11 cellular contexts compared by ENCODE assay signal in genomic region chr1:154218545-154218944, GRCh38. TPM values are rescaled to one million over a fixed set of nuclear protein-coding genes. Genes with fewer than 3 reads are reported as not detected.
DNase-seq lines count a peak whose midpoint lies in the region; ATAC-seq, FAIRE-seq and TF ChIP-seq lines count a peak whose summit lies in the region.
"Had no signal": no experiment of that assay in that cellular context is flagged by ENCODE, and none has a peak within 500 bp of the region (broad histone marks: within the 10 kb centered on the region; RNA-seq: fewer than 3 reads in every experiment).

No MANE protein-coding gene starts in this region.

- ATAC-seq in GM12878 (no peak), HG03520 (IDR thresholded peaks at IDR 0.05; ENCODE audit: unreplicated experiment) (no peak), GM21423 (IDR thresholded peaks at IDR 0.05; ENCODE audit: unreplicated experiment) (no peak)

- H3K9ac ChIP-seq in GM12878 (ENCODE audit: control insufficient read depth, insufficient read depth, low read length), result peak overlapping the region; percentile 100; the same call in 1 of the 2 replicates
- peak overlapping the region; percentile 99 for H3K9ac ChIP-seq in mesendoderm (ENCODE audit: low read length)

- no peaks in the 10 kb centered on the region; the same call in 1 of the 2 replicates for H3K9me3 Mint-ChIP-seq in HFFc6

- H2AK5ac ChIP-seq in mesendoderm (ENCODE audit: low read length), result no peak overlapping the region

- peak overlapping the region; percentile 61 for H3K27ac Mint-ChIP-seq in HFFc6

- CTCF ChIA-PET in GM12878 (lab: Yijun Ruan, JAX), result interaction anchor here (0.8 to 4.6 kb wide), 4 partner anchors 20 to 53 kb away, joined by 3 to 29 read pairs (median 3); no protein-coding TSS in a partner anchor

- no peak for TF ChIP-seq RAD21 in GM12878 (IDR thresholded peaks at IDR 0.05; ENCODE audit: insufficient read depth, low read depth, low read length)

- H2BK120ac ChIP-seq in mesendoderm (ENCODE audit: low read depth, low read length), result no peak overlapping the region

- no peak overlapping the region for H2BK15ac ChIP-seq in mesendoderm (replicated peaks; ENCODE audit: low read depth)

- H4K5ac ChIP-seq in mesendoderm (ENCODE audit: low read length), result no peak overlapping the region

- TF ChIP-seq CTCF in AG10803 (conservative IDR thresholded peaks at IDR 0.05; ENCODE audit: low read length) (no peak), HFFc6 (IDR thresholded peaks at IDR 0.05) (no peak), GM12878 (IDR thresholded peaks at IDR 0.05 in 2 of 3, conservative IDR thresholded peaks at IDR 0.05 in 1 of 3; ENCODE audit: control insufficient read depth in 2 of 3, extremely low read depth in 1 of 3, insufficient read depth in 1 of 3, low read depth in 3 of 3, low read length in 3 of 3) (no peak), GM13977 (IDR thresholded peaks at IDR 0.05; ENCODE audit: extremely low read depth, insufficient read depth, missing control alignments) (no peak)

- RAD21 ChIA-PET in GM12878 (lab: Charles Lee; ENCODE audit: unreplicated experiment), result interaction anchor here (1.1 to 3.8 kb wide), 3 partner anchors 19 to 116 kb away, joined by 3 to 16 read pairs (median 5); no protein-coding TSS in a partner anchor

- no peak for TF ChIP-seq POLR2A in GM12878 (IDR thresholded peaks at IDR 0.05; ENCODE audit: low read depth, low read length)

- WGBS in GM12878 (ENCODE audit: insufficient coverage, insufficient replicate concordance, low lambda C conversion rate, missing lambda C conversion rate), result 81% methylated on average over 3 of the region's 3 CpGs
- no CpG with 5 or more reads among the region's 3 CpGs for WGBS in mesendoderm (ENCODE audit: extremely low coverage, insufficient coverage, low lambda C conversion rate)

- POLR2A ChIA-PET in GM12878 (lab: Charles Lee), result interaction anchor here (1.2 to 1.8 kb wide), 3 partner anchors 19 to 108 kb away, joined by 4 to 6 read pairs (median 5); no protein-coding TSS in a partner anchor

- no peak overlapping the region for H3K56ac ChIP-seq in mesendoderm (ENCODE audit: low read length)

- in situ Hi-C loops in GM12878 (cut with MboI), result no loop called here
- in situ Hi-C loops in GM13977 (cut with MboI; ENCODE audit: low pct_unique_long_range_greater_than_20kb, low sequenced_read_pairs, unreplicated experiment), result no loop called here

- H3K27me3 ChIP-seq in GM12878 (replicated peaks in 1 of 2; ENCODE audit: control insufficient read depth in 2 of 2, insufficient read depth in 2 of 2, low read length in 1 of 2), result no peaks in the 10 kb centered on the region
- no peaks in the 10 kb centered on the region for H3K27me3 ChIP-seq in mesendoderm (ENCODE audit: insufficient read depth, low read length, poor library complexity)

- peak overlapping the region; percentile 88 for H3K4me2 ChIP-seq in GM12878 (ENCODE audit: control insufficient read depth, insufficient read depth)
- H3K4me2 ChIP-seq in mesendoderm (ENCODE audit: low read length), result no peak overlapping the region

- H2BK5ac ChIP-seq in mesendoderm (ENCODE audit: low read length), result no peak overlapping the region

- H3K18ac ChIP-seq in mesendoderm (ENCODE audit: low read length), result no peak overlapping the region

- intact Hi-C loops in GM12878 (cut with micrococcal nuclease; ENCODE audit: unreplicated experiment), result no loop called here

- no TSS peak for BruUV-seq in GM12878 (replicated peaks; lab: Mats Ljungman, UMichigan)

- no peak for FAIRE-seq in GM12878 (lab: Jason Lieb, UNC)

- peaks cover 3% of the 10 kb centered on the region for H3K27me3 Mint-ChIP-seq in HFFc6 (ENCODE audit: insufficient read depth)

- peaks cover 5% of the 10 kb centered on the region for H3K79me1 ChIP-seq in mesendoderm (ENCODE audit: low read length)

- no peak overlapping the region for H3K4ac ChIP-seq in mesendoderm (ENCODE audit: low read depth, low read length)

- DNase-seq in AG10803 (ENCODE audit: low read depth), result no peak
- DNase-seq in HFFc6, result no peak
- no peak for DNase-seq in GM12878 (ENCODE audit: low read depth, low spot score)
- no peak for DNase-seq in mesendoderm
- no peak for DNase-seq in NCI-H2029 (lab: John Stamatoyannopoulos, UW)
- DNase-seq in GM13977 (ENCODE audit: low spot score), result no peak
- DNase-seq: aorta, Kasumi-1 had no signal

- H3K4me1 Mint-ChIP-seq in HFFc6 (ENCODE audit: low read depth), result peaks cover 41% of the 10 kb centered on the region

- H3K36me3 Mint-ChIP-seq in HFFc6 (ENCODE audit: low read depth), result peaks cover 58% of the 10 kb centered on the region

- H4K8ac ChIP-seq in mesendoderm (ENCODE audit: low read depth, low read length), result no peak overlapping the region

- no peaks in the 10 kb centered on the region for H3K9me3 ChIP-seq in GM12878 (replicated peaks; ENCODE audit: control insufficient read depth, insufficient read depth, low read length)

- peak overlapping the region; percentile 99 for H3K27ac ChIP-seq in GM12878 (ENCODE audit: control insufficient read depth, insufficient read depth)
- no peak overlapping the region for H3K27ac ChIP-seq in mesendoderm (ENCODE audit: low read depth, low read length)

- H3K4me3 ChIP-seq in AG10803 (ENCODE audit: low read length), result peak overlapping the region; percentile 99
- H3K4me3 ChIP-seq in GM12878, result peak overlapping the region; percentile 83
- no peak overlapping the region for H3K4me3 ChIP-seq in mesendoderm (ENCODE audit: low read length)

- H3K4me3 Mint-ChIP-seq in HFFc6, result peak overlapping the region; percentile 96

- no peak for TF ChIP-seq EP300 in GM12878 (IDR thresholded peaks at IDR 0.05; ENCODE audit: borderline replicate concordance in 1 of 2, control insufficient read depth in 1 of 2, low read depth in 2 of 2, low read length in 2 of 2)

- peaks cover 68% of the 10 kb centered on the region for H3K79me2 ChIP-seq in GM12878 (ENCODE audit: control insufficient read depth, insufficient read depth, low read length)
- peaks cover 55% of the 10 kb centered on the region for H3K79me2 ChIP-seq in mesendoderm (ENCODE audit: control insufficient read depth, insufficient read depth, low read length)

- H3K36me3 ChIP-seq in GM12878 (ENCODE audit: control insufficient read depth in 2 of 2, insufficient read depth in 2 of 2, low read length in 1 of 2) (peaks cover 2 to 22% of the 10 kb centered on the region in 2 experiments), mesendoderm (ENCODE audit: control insufficient read depth, insufficient read depth, low read length) (peaks cover 5% of the 10 kb centered on the region)

- SMC1A ChIA-PET in GM12878 (lab: Charles Lee; ENCODE audit: uncharacterized antibody, unreplicated experiment), result interaction anchor here (0.7 to 2.4 kb wide), 10 partner anchors 9 to 227 kb away, joined by 3 to 8 read pairs (median 3); partner anchors contain the start of gene HAX1

- H3K4me1 ChIP-seq in GM12878 (ENCODE audit: control insufficient read depth, insufficient read depth, low read length), result peaks cover 17% of the 10 kb centered on the region
- peaks cover 5% of the 10 kb centered on the region for H3K4me1 ChIP-seq in mesendoderm (ENCODE audit: control insufficient read depth, low read depth, low read length)

- H4K20me1 ChIP-seq in GM12878 (ENCODE audit: control insufficient read depth, insufficient read depth), result no peaks in the 10 kb centered on the region; the same call in 1 of the 2 replicates

- no peak overlapping the region for H2AFZ ChIP-seq in GM12878 (ENCODE audit: control insufficient read depth, low read depth, low read length)

- no peak overlapping the region for H3K23ac ChIP-seq in mesendoderm (ENCODE audit: low read length)

RNA-seq across cellular contexts. Expression of gene UBAP2L, which starts 2.2 kb away (rescaled TPM):
- 100 to 1,000 TPM; 197 to 257 (median 227) TPM for total RNA-seq in HFFc6 (2021; fragmentation: NEBNext Ultra II Directional; extraction: Animal tissue kit (Norgen Biotek cat#: 25700))
- total RNA-seq in GM12878 (2013; cell fraction: nucleolus; rRNA removed), result 296 and 314 TPM in 2 replicates
- 56.6 and 58.7 TPM in 2 replicates for total RNA-seq in GM12878 (2014; rRNA removed)
- 69.6 and 75.8 TPM in 2 replicates for total RNA-seq in GM12878 (2014; rRNA removed; fragmentation: Illumina TruSeq; extraction: Trizol)
- 163 and 171 TPM in 2 replicates for total RNA-seq in GM12878 (2021)
- polyA plus RNA-seq in GM12878 (2011; ENCODE audit: low read depth), result 73.9 TPM
- 86.2 and 185 TPM in 2 replicates for polyA plus RNA-seq in GM12878 (2011; rRNA removed)
- 116 and 123 TPM in 2 replicates for polyA plus RNA-seq in GM12878 (2011; cell fraction: cytosol; rRNA removed)
- polyA plus RNA-seq in GM12878 (2011; cell fraction: nucleus; rRNA removed), result 303 and 325 TPM in 2 replicates
- 81.1 and 94.6 TPM in 2 replicates for polyA plus RNA-seq in GM12878 (2012)
- polyA plus RNA-seq in GM12878 (2014; fragmentation: Illumina TruSeq; extraction: Trizol), result 164 and 180 TPM in 2 replicates
- 10 to 100 TPM; 49.9 to 53.3 TPM for polyA plus RNA-seq in GM12878 (2014; fragmentation: Nextera tagmentation; extraction: Ambion mirVana)
- polyA plus RNA-seq in GM12878 (2014; rRNA removed), result 140 and 151 TPM in 2 replicates
- 100 to 1,000 TPM; 181 to 198 TPM for polyA plus RNA-seq in GM12878 (2016; fragmentation: Nextera tagmentation; extraction: Ambion mirVana)
- polyA minus RNA-seq in GM12878 (2011; rRNA and poly(A)+ RNA removed), result 130 and 259 TPM in 2 replicates
- polyA minus RNA-seq in GM12878 (2011; cell fraction: cytosol; rRNA and poly(A)+ RNA removed), result 29.7 and 45.6 TPM in 2 replicates
- polyA minus RNA-seq in GM12878 (2011; cell fraction: nucleus; rRNA and poly(A)+ RNA removed), result 99.0 and 173 TPM in 2 replicates
- polyA plus RNA-seq in mesendoderm (2013, experiment 1 of 2), result 220 TPM
- polyA plus RNA-seq in mesendoderm (2013, experiment 2 of 2), result 216 TPM

RNA-seq across cellular contexts. Expression of gene CFAP141, which starts 12.4 kb away (rescaled TPM):
- not detected for total RNA-seq in HFFc6 (2021; fragmentation: NEBNext Ultra II Directional; extraction: Animal tissue kit (Norgen Biotek cat#: 25700))
- not detected in 2 replicates for total RNA-seq in GM12878 (2013; cell fraction: nucleolus; rRNA removed)
- not detected in 2 replicates for total RNA-seq in GM12878 (2014; rRNA removed)
- total RNA-seq in GM12878 (2014; rRNA removed; fragmentation: Illumina TruSeq; extraction: Trizol), result not detected in 2 replicates
- total RNA-seq in GM12878 (2021), result not detected in 2 replicates
- polyA plus RNA-seq in GM12878 (2011; ENCODE audit: low read depth), result not detected
- polyA plus RNA-seq in GM12878 (2011; rRNA removed), result not detected in 2 replicates
- polyA plus RNA-seq in GM12878 (2011; cell fraction: cytosol; rRNA removed), result not detected in 2 replicates
- polyA plus RNA-seq in GM12878 (2011; cell fraction: nucleus; rRNA removed), result not detected in 2 replicates
- not detected in 2 replicates for polyA plus RNA-seq in GM12878 (2012)
- polyA plus RNA-seq in GM12878 (2014; fragmentation: Illumina TruSeq; extraction: Trizol), result not detected in 2 replicates
- not detected for polyA plus RNA-seq in GM12878 (2014; fragmentation: Nextera tagmentation; extraction: Ambion mirVana)
- not detected in 2 replicates for polyA plus RNA-seq in GM12878 (2014; rRNA removed)
- not detected for polyA plus RNA-seq in GM12878 (2016; fragmentation: Nextera tagmentation; extraction: Ambion mirVana)
- not detected in 2 replicates for polyA minus RNA-seq in GM12878 (2011; rRNA and poly(A)+ RNA removed)
- not detected in 2 replicates for polyA minus RNA-seq in GM12878 (2011; cell fraction: cytosol; rRNA and poly(A)+ RNA removed)
- not detected in 2 replicates for polyA minus RNA-seq in GM12878 (2011; cell fraction: nucleus; rRNA and poly(A)+ RNA removed)
- polyA plus RNA-seq in mesendoderm (2013, experiment 1 of 2), result not detected
- polyA plus RNA-seq in mesendoderm (2013, experiment 2 of 2), result not detected
- total RNA-seq: aorta, Daoy had no signal
- polyA plus RNA-seq: aorta had no signal

RNA-seq across cellular contexts. Expression of gene TPM3, which starts 26.6 kb away (rescaled TPM):
- 100 to 1,000 TPM; 503 to 809 (median 701) TPM for total RNA-seq in HFFc6 (2021; fragmentation: NEBNext Ultra II Directional; extraction: Animal tissue kit (Norgen Biotek cat#: 25700))
- 188 and 211 TPM in 2 replicates for total RNA-seq in GM12878 (2013; cell fraction: nucleolus; rRNA removed)
- 405 and 502 TPM in 2 replicates for total RNA-seq in GM12878 (2014; rRNA removed)
- total RNA-seq in GM12878 (2014; rRNA removed; fragmentation: Illumina TruSeq; extraction: Trizol), result 411 and 420 TPM in 2 replicates
- total RNA-seq in GM12878 (2021), result 545 and 553 TPM in 2 replicates
- polyA plus RNA-seq in GM12878 (2011; ENCODE audit: low read depth), result 286 TPM
- polyA plus RNA-seq in GM12878 (2011; rRNA removed), result 656 and 917 TPM in 2 replicates
- 327 and 385 TPM in 2 replicates for polyA plus RNA-seq in GM12878 (2011; cell fraction: cytosol; rRNA removed)
- 222 and 294 TPM in 2 replicates for polyA plus RNA-seq in GM12878 (2011; cell fraction: nucleus; rRNA removed)
- polyA plus RNA-seq in GM12878 (2012), result 335 and 369 TPM in 2 replicates
- 597 and 607 TPM in 2 replicates for polyA plus RNA-seq in GM12878 (2014; fragmentation: Illumina TruSeq; extraction: Trizol)
- polyA plus RNA-seq in GM12878 (2014; fragmentation: Nextera tagmentation; extraction: Ambion mirVana), result 100 to 1,000 TPM; 270 to 321 TPM
- 414 and 456 TPM in 2 replicates for polyA plus RNA-seq in GM12878 (2014; rRNA removed)
- polyA plus RNA-seq in GM12878 (2016; fragmentation: Nextera tagmentation; extraction: Ambion mirVana), result 100 to 1,000 TPM; 732 to 759 TPM
- 191 and 196 TPM in 2 replicates for polyA minus RNA-seq in GM12878 (2011; rRNA and poly(A)+ RNA removed)
- polyA minus RNA-seq in GM12878 (2011; cell fraction: cytosol; rRNA and poly(A)+ RNA removed), result 82.5 and 102 TPM in 2 replicates
- 36.0 and 65.3 TPM in 2 replicates for polyA minus RNA-seq in GM12878 (2011; cell fraction: nucleus; rRNA and poly(A)+ RNA removed)
- 496 TPM for polyA plus RNA-seq in mesendoderm (2013, experiment 1 of 2)
- 509 TPM for polyA plus RNA-seq in mesendoderm (2013, experiment 2 of 2)

RNA-seq across cellular contexts. Expression of gene HAX1, which starts 53.9 kb away (rescaled TPM):
- 100 to 1,000 TPM; 107 to 119 (median 110) TPM for total RNA-seq in HFFc6 (2021; fragmentation: NEBNext Ultra II Directional; extraction: Animal tissue kit (Norgen Biotek cat#: 25700))
- 18.6 and 24.9 TPM in 2 replicates for total RNA-seq in GM12878 (2013; cell fraction: nucleolus; rRNA removed)
- total RNA-seq in GM12878 (2014; rRNA removed) (145 and 146 TPM in 2 replicates), GM12878 (2014; rRNA removed; fragmentation: Illumina TruSeq; extraction: Trizol) (141 and 145 TPM in 2 replicates), GM12878 (2021) (95.3 and 99.4 TPM in 2 replicates)
- 60.1 TPM for polyA plus RNA-seq in GM12878 (2011; ENCODE audit: low read depth)
- polyA plus RNA-seq in GM12878 (2011; rRNA removed) (100 and 142 TPM in 2 replicates), GM12878 (2014; fragmentation: Illumina TruSeq; extraction: Trizol) (145 and 177 TPM in 2 replicates), GM12878 (2014; fragmentation: Nextera tagmentation; extraction: Ambion mirVana) (100 to 1,000 TPM; 249 to 288 TPM), GM12878 (2014; rRNA removed) (148 and 149 TPM in 2 replicates), GM12878 (2016; fragmentation: Nextera tagmentation; extraction: Ambion mirVana) (100 to 1,000 TPM; 160 to 169 TPM)
- 123 and 126 TPM in 2 replicates for polyA plus RNA-seq in GM12878 (2011; cell fraction: cytosol; rRNA removed)
- polyA plus RNA-seq in GM12878 (2011; cell fraction: nucleus; rRNA removed), result 83.9 and 130 TPM in 2 replicates
- 100 and 109 TPM in 2 replicates for polyA plus RNA-seq in GM12878 (2012)
- polyA minus RNA-seq in GM12878 (2011; rRNA and poly(A)+ RNA removed), result 53.5 and 83.3 TPM in 2 replicates
- 22.9 and 29.2 TPM in 2 replicates for polyA minus RNA-seq in GM12878 (2011; cell fraction: cytosol; rRNA and poly(A)+ RNA removed)
- polyA minus RNA-seq in GM12878 (2011; cell fraction: nucleus; rRNA and poly(A)+ RNA removed), result 15.5 and 22.0 TPM in 2 replicates
- 85.9 TPM for polyA plus RNA-seq in mesendoderm (2013, experiment 1 of 2)
- 88.5 TPM for polyA plus RNA-seq in mesendoderm (2013, experiment 2 of 2)
